Comparison of ENCODE assay signal across 20 cellular contexts in the genomic region with DNA sequence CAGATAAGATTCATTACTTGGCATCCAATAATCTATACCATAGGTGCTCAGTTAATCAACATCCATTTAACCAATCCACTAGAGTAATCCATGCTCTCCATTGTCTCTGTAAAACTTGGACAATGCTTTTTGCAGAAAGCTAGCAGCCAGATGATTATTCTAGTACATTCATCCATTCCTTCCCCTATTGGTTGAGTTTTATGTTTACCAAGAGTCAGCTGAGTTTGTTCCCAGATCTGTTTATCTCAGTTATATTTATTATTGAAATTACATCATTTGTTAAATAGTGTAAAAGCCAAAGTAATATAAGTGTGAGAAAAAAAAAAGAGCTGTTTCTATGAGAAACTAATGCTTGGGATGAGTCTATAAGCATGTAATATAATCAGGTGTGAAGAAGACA.
"Had no signal": no experiment of that assay in that cellular context is flagged by ENCODE, and none has a peak within 500 bp of the region (broad histone marks: within the 10 kb centered on the region; RNA-seq: fewer than 3 reads in every experiment).

No MANE protein-coding gene starts in this region.

- H3K36me3 Mint-ChIP-seq: naive B cell; stimulated activated memory B cell treated with anti-CD40 and anti-IgM and Interleukin-4, amounts not matched to agents 10 μg/mL and 1 μg/mL and 100 μg/mL, for 72 hours had no signal

- H3K27me3 Mint-ChIP-seq: stimulated activated memory B cell treated with anti-CD40 and anti-IgM and Interleukin-4, amounts not matched to agents 10 μg/mL and 1 μg/mL and 100 μg/mL, for 72 hours; stimulated activated naive CD8-positive, alpha-beta T cell treated with anti-CD3 and anti-CD28 coated beads, Interleukin-15, Interleukin-2, amounts not matched to agents 100 ng/mL and 50 ng/mL, for 24 hours had no signal

- ATAC-seq: left colon; left ventricle myocardium superior; sciatic nerve; stimulated activated memory B cell treated with anti-CD40 and anti-IgM and Interleukin-4, amounts not matched to agents 10 μg/mL and 1 μg/mL and 100 μg/mL, for 72 hours had no signal

- H3K27ac Mint-ChIP-seq: naive B cell; stimulated activated memory B cell treated with anti-CD40 and anti-IgM and Interleukin-4, amounts not matched to agents 10 μg/mL and 1 μg/mL and 100 μg/mL, for 72 hours; stimulated activated naive CD8-positive, alpha-beta T cell treated with anti-CD3 and anti-CD28 coated beads, Interleukin-15, Interleukin-2, amounts not matched to agents 100 ng/mL and 50 ng/mL, for 24 hours had no signal

- H3K9me3 Mint-ChIP-seq: naive B cell; stimulated activated memory B cell treated with anti-CD40 and anti-IgM and Interleukin-4, amounts not matched to agents 10 μg/mL and 1 μg/mL and 100 μg/mL, for 72 hours; stimulated activated naive CD8-positive, alpha-beta T cell treated with anti-CD3 and anti-CD28 coated beads, Interleukin-15, Interleukin-2, amounts not matched to agents 100 ng/mL and 50 ng/mL, for 24 hours had no signal

- H3K27ac ChIP-seq: ovary, prostate gland, spleen, tibial artery, upper lobe of left lung, uterus had no signal

- H3K4me1 Mint-ChIP-seq: naive B cell; stimulated activated memory B cell treated with anti-CD40 and anti-IgM and Interleukin-4, amounts not matched to agents 10 μg/mL and 1 μg/mL and 100 μg/mL, for 72 hours had no signal

- H3K4me3 Mint-ChIP-seq: naive B cell; nephron progenitor cell; stimulated activated memory B cell treated with anti-CD40 and anti-IgM and Interleukin-4, amounts not matched to agents 10 μg/mL and 1 μg/mL and 100 μg/mL, for 72 hours; stimulated activated naive CD8-positive, alpha-beta T cell treated with anti-CD3 and anti-CD28 coated beads, Interleukin-15, Interleukin-2, amounts not matched to agents 100 ng/mL and 50 ng/mL, for 24 hours had no signal

- DNase-seq: foreskin melanocyte; head of caudate nucleus; hippocampal formation; left colon; left ventricle myocardium superior; mesendoderm; naive B cell; nephron progenitor cell; ovary; spleen; stimulated activated CD4-positive, alpha-beta T cell treated with anti-CD3 and anti-CD28 coated beads, Interleukin-15, amount 100 ng/mL, for 24 hours; stimulated activated CD4-positive, alpha-beta T cell treated with anti-CD3 and anti-CD28 coated beads, Interleukin-1b, Interleukin-23, amount 100 ng/mL, for 48 hours; stimulated activated CD4-positive, alpha-beta T cell treated with anti-CD3 and anti-CD28 coated beads, Interleukin-4, amount 100 ng/mL, for 24 hours; tibial artery; upper lobe of left lung; uterus had no signal
